Comparison of ENCODE assay signal across 8 cellular contexts in genomic region chr14:93114068-93114710, GRCh38. TPM values are rescaled to one million over a fixed set of nuclear protein-coding genes. Genes with fewer than 3 reads are reported as not detected.
DNase-seq lines count a peak whose midpoint lies in the region; ATAC-seq lines count a peak whose summit lies in the region.

No MANE protein-coding gene starts in this region.

- peaks cover 3% of the 10 kb centered on the region; the same call in 1 of the 2 replicates for H3K4me1 ChIP-seq in ES-I3 (ENCODE audit: insufficient read depth, low read length)
- H3K4me1 ChIP-seq in mononuclear cell (ENCODE audit: insufficient read depth, low read length), result peaks cover 66% of the 10 kb centered on the region

- DNase-seq in NCI-H526 (lab: John Stamatoyannopoulos, UW) (peak; percentile 11 to 46), cerebellum (ENCODE audit: low spot score) (peak; percentile 51)

- H3K9ac ChIP-seq in ES-I3 (ENCODE audit: low read depth, low read length), result peak overlapping the region; percentile 87

- H3K9me3 ChIP-seq in ES-I3 (ENCODE audit: control insufficient read depth, insufficient read depth, low read length) (no peaks in the 10 kb centered on the region), mononuclear cell (ENCODE audit: low read depth, low read length) (no peaks in the 10 kb centered on the region)

- H3K36me3 ChIP-seq in ES-I3 (ENCODE audit: insufficient read depth, low read length), result no peaks in the 10 kb centered on the region

- H3K4me3 ChIP-seq in mononuclear cell (ENCODE audit: low read length), result peak overlapping the region; percentile 74

- ATAC-seq in GM19328 (IDR thresholded peaks at IDR 0.05; ENCODE audit: unreplicated experiment) (no peak), GM21381 (IDR thresholded peaks at IDR 0.05; ENCODE audit: unreplicated experiment) (no peak), HG03342 (IDR thresholded peaks at IDR 0.05; ENCODE audit: unreplicated experiment) (no peak), GM21367 (IDR thresholded peaks at IDR 0.05; ENCODE audit: unreplicated experiment) (no peak)

- H3K27me3 ChIP-seq in mononuclear cell (ENCODE audit: insufficient read depth, low read length), result no peaks in the 10 kb centered on the region

RNA-seq across cellular contexts. Expression of gene ITPK1, which starts 1.5 kb away (rescaled TPM):
- total RNA-seq in cerebellum, result 20.0 TPM
- total RNA-seq in mononuclear cell, result 35.9 TPM
